ENCODE assay signal across 8 cellular contexts in genomic region chr17:27578718-27579085, GRCh38. TPM values are rescaled to one million over a fixed set of nuclear protein-coding genes. Genes with fewer than 3 reads are reported as not detected.
A peak's percentile ranks its signal among the peaks of the same experiment; 100 is the strongest.
DNase-seq lines count a peak whose midpoint lies in the region; ATAC-seq and TF ChIP-seq lines count a peak whose summit lies in the region.

No MANE protein-coding gene starts in this region.

- H3K9me3 ChIP-seq in AG04450 (ENCODE audit: control insufficient read depth, insufficient read depth, low read length), result no peaks in the 10 kb centered on the region; the same call in 1 of the 2 replicates
- H3K9me3 ChIP-seq in PC-3 (ENCODE audit: low read length), result no peaks in the 10 kb centered on the region

- peaks cover 13% of the 10 kb centered on the region; the same call in 1 of the 2 replicates for H3K4me1 ChIP-seq in PC-3 (ENCODE audit: insufficient read depth, low read length)

- H3K9ac ChIP-seq in PC-3 (ENCODE audit: low read length), result no peak overlapping the region

- POLR2A ChIA-PET in AG04450 (lab: Yijun Ruan, JAX) (interaction anchor here (0.9 kb wide), 1 partner anchor 44 kb away, joined by 4 read pairs; no protein-coding TSS in a partner anchor), PC-3 (lab: Charles Lee; ENCODE audit: unreplicated experiment) (no interaction called here)

- H3K4me3 ChIP-seq in AG04450 (ENCODE audit: low read depth, low read length) (no peak overlapping the region), PC-3 (ENCODE audit: low read length) (no peak overlapping the region)

- DNase-seq in AG04450 (ENCODE audit: low read depth, low spot score) (no peak), amniotic epithelial cell (ENCODE audit: low read depth) (peak; percentile 73), Ammon's horn (ENCODE audit: low spot score) (no peak), globus pallidus (ENCODE audit: low spot score) (no peak), PC-3 (no peak)
- peak; percentile 67 to 73 for DNase-seq in stimulated activated CD8-positive, alpha-beta memory T cell treated with anti-CD3 and anti-CD28 coated beads, Interleukin-15, amount 100 ng/mL, for 48 hours (ENCODE audit: low read depth in 2 of 2)

- no peaks in the 10 kb centered on the region for H3K79me2 ChIP-seq in PC-3 (ENCODE audit: low read length)

- no peak overlapping the region for H3K4me2 ChIP-seq in PC-3 (ENCODE audit: low read length)

- H3F3A ChIP-seq in PC-3 (ENCODE audit: low read length, unreplicated experiment), result no peaks in the 10 kb centered on the region

- no peaks in the 10 kb centered on the region for H3K27me3 ChIP-seq in AG04450 (ENCODE audit: control insufficient read depth, insufficient read depth, low read length)
- no peaks in the 10 kb centered on the region for H3K27me3 ChIP-seq in PC-3 (ENCODE audit: low read length)

- no peaks in the 10 kb centered on the region for H4K20me1 ChIP-seq in PC-3 (ENCODE audit: low read length)

- H2AFZ ChIP-seq in PC-3 (ENCODE audit: low read length), result no peak overlapping the region

- H3K27ac ChIP-seq in AG04450 (ENCODE audit: low read depth, low read length) (peak overlapping the region; percentile 98), PC-3 (ENCODE audit: low read length) (no peak overlapping the region)

- H3K9me2 ChIP-seq in PC-3 (replicated peaks; ENCODE audit: low read length), result no peaks in the 10 kb centered on the region

- BruUV-seq in PC-3 (replicated peaks; lab: Mats Ljungman, UMichigan), result no TSS peak

- 0 out of 2 replicates have a peak, but pooled peaks have one; percentile 4 for TF ChIP-seq CTCF in AG04450 (IDR thresholded peaks at IDR 0.05; ENCODE audit: low read depth, low read length)
- TF ChIP-seq CTCF in PC-3 (conservative IDR thresholded peaks at IDR 0.05; ENCODE audit: low read depth, low read length), result no peak

- intact Hi-C loops in PC-3 (cut with micrococcal nuclease), result no loop called here

- H3K36me3 ChIP-seq in PC-3 (ENCODE audit: low read depth, low read length), result no peaks in the 10 kb centered on the region

- CTCF ChIA-PET in AG04450 (lab: Charles Lee), result interaction anchor here (1.0 to 1.4 kb wide), 3 partner anchors 21 to 342 kb away, joined by 3 to 5 read pairs (median 4); no protein-coding TSS in a partner anchor
- CTCF ChIA-PET in PC-3 (lab: Charles Lee), result no interaction called here

- ATAC-seq in GM19438 (IDR thresholded peaks at IDR 0.05; ENCODE audit: low read depth, unreplicated experiment) (peak; percentile 57), HG03457 (IDR thresholded peaks at IDR 0.05; ENCODE audit: unreplicated experiment) (peak; percentile 61), PC-3 (no peak)

RNA-seq across cellular contexts. Expression of gene LGALS9, which starts 52.3 kb away (rescaled TPM):
- 3.0 and 3.5 TPM in 2 replicates for polyA plus RNA-seq in AG04450 (2011; rRNA removed)
- polyA minus RNA-seq in AG04450 (2011; rRNA and poly(A)+ RNA removed), result 5.2 and 6.4 TPM in 2 replicates
- total RNA-seq in PC-3 (2014; rRNA removed), result 1.1 TPM in 1 of 2 replicates, not detected in the other

Comparison
In these comparisons a context has a peak if more than half of its experiments do, and no peak if none do; other contexts are left out.
1. DNase-seq: peak in amniotic epithelial cell (single experiment) and stimulated activated CD8-positive, alpha-beta memory T cell treated with anti-CD3 and anti-CD28 coated beads, Interleukin-15, amount 100 ng/mL, for 48 hours (2 of 2); none in AG04450 (single experiment), Ammon's horn (single experiment), globus pallidus (single experiment) and PC-3 (single experiment).